In genomic region chr22:25193548-25193947, GRCh38 we compare ENCODE assay signal across 22 cellular contexts. TPM values are rescaled to one million over a fixed set of nuclear protein-coding genes. Genes with fewer than 3 reads are reported as not detected.
DNase-seq lines count a peak whose midpoint lies in the region; TF ChIP-seq lines count a peak whose summit lies in the region.
"Had no signal": no experiment of that assay in that cellular context is flagged by ENCODE, and none has a peak within 500 bp of the region (broad histone marks: within the 10 kb centered on the region; RNA-seq: fewer than 3 reads in every experiment).

No MANE protein-coding gene starts in this region.

- no peak overlapping the region for H2BK12ac ChIP-seq in H9 (ENCODE audit: insufficient read length, low read depth, low read length)

- H2BK120ac ChIP-seq in H9 (ENCODE audit: low read depth, low read length, poor library complexity, severe bottlenecking), result no peak overlapping the region

- no peak overlapping the region for H3K9ac ChIP-seq in H9 (ENCODE audit: extremely low read depth, insufficient read length, low read length)

- H4K5ac ChIP-seq in H9 (ENCODE audit: insufficient read length, low read depth, low read length), result no peak overlapping the region

- no peak overlapping the region for H3K4me3 Mint-ChIP-seq in H9
- H3K4me3 Mint-ChIP-seq: activated CD8-positive, alpha-beta T cell treated with anti-CD3 and anti-CD28 coated beads for 36 hours; CD4-positive, alpha-beta memory T cell; central memory CD8-positive, alpha-beta T cell; IgD-negative memory B cell; immature natural killer cell; natural killer cell treated with Interleukin-12 subunit alpha and Interleukin-12 subunit beta and Interleukin-15 and Interleukin-18, amount 100 ng/mL, for 72 hours had no signal

- H2BK20ac ChIP-seq in H9 (ENCODE audit: low read depth, low read length, poor library complexity, severe bottlenecking), result no peak overlapping the region

- H3K4me1 ChIP-seq in H9 (ENCODE audit: insufficient read depth, low read length), result no peaks in the 10 kb centered on the region
- no peaks in the 10 kb centered on the region for H3K4me1 ChIP-seq in hepatocyte (ENCODE audit: insufficient read depth)
- no peaks in the 10 kb centered on the region for H3K4me1 ChIP-seq in osteoblast (ENCODE audit: insufficient read depth, low read length)
- H3K4me1 ChIP-seq: prostate gland had no signal

- H4K20me1 ChIP-seq in H9 (ENCODE audit: control insufficient read depth, insufficient read depth, insufficient read length) (no peaks in the 10 kb centered on the region), hepatocyte (ENCODE audit: insufficient read depth, poor library complexity, severe bottlenecking) (no peaks in the 10 kb centered on the region), osteoblast (ENCODE audit: insufficient read depth, low read length) (no peaks in the 10 kb centered on the region)

- H3K9me3 ChIP-seq in H9 (ENCODE audit: control insufficient read depth, low read depth, low read length) (no peaks in the 10 kb centered on the region), hepatocyte (ENCODE audit: low read depth) (no peaks in the 10 kb centered on the region), osteoblast (ENCODE audit: low read depth, low read length) (no peaks in the 10 kb centered on the region)
- H3K9me3 ChIP-seq: MG63, prostate gland had no signal

- H3K27me3 ChIP-seq in H9 (ENCODE audit: insufficient read depth, low read length) (no peaks in the 10 kb centered on the region), hepatocyte (no peaks in the 10 kb centered on the region), osteoblast (ENCODE audit: insufficient read depth, low read length) (no peaks in the 10 kb centered on the region)
- H3K27me3 ChIP-seq: MG63 had no signal

- H3K4me2 ChIP-seq in H9 (ENCODE audit: insufficient read depth, insufficient read length, low read length), result no peak overlapping the region
- no peak overlapping the region for H3K4me2 ChIP-seq in hepatocyte
- H3K4me2 ChIP-seq in osteoblast (ENCODE audit: insufficient read depth, low read length), result no peak overlapping the region

- no peak overlapping the region for H4K8ac ChIP-seq in H9 (replicated peaks; ENCODE audit: insufficient read length, low read depth, low read length)

- CTCF ChIA-PET in RWPE1 (lab: Yijun Ruan, JAX), result no interaction called here

- no peak overlapping the region for H3K27ac Mint-ChIP-seq in H9
- H3K27ac Mint-ChIP-seq: activated CD8-positive, alpha-beta T cell treated with anti-CD3 and anti-CD28 coated beads for 36 hours; IgD-negative memory B cell; immature natural killer cell; natural killer cell treated with Interleukin-12 subunit alpha and Interleukin-12 subunit beta and Interleukin-15 and Interleukin-18, amount 100 ng/mL, for 72 hours had no signal

- no peak overlapping the region for H2AK5ac ChIP-seq in H9 (ENCODE audit: insufficient read length, low read length)

- H3K4ac ChIP-seq in H9 (ENCODE audit: low read depth, low read length), result no peak overlapping the region

- no peaks in the 10 kb centered on the region for H3K27me3 Mint-ChIP-seq in H9 (ENCODE audit: low read depth)
- H3K27me3 Mint-ChIP-seq: activated CD8-positive, alpha-beta T cell treated with anti-CD3 and anti-CD28 coated beads for 36 hours; CD4-positive, alpha-beta memory T cell; central memory CD8-positive, alpha-beta T cell; natural killer cell treated with Interleukin-12 subunit alpha and Interleukin-12 subunit beta and Interleukin-15 and Interleukin-18, amount 100 ng/mL, for 72 hours had no signal

- no peaks in the 10 kb centered on the region for H3K79me1 ChIP-seq in H9 (ENCODE audit: insufficient read depth, low read depth, low read length, poor library complexity, severe bottlenecking)

- DNase-seq in H9 (peak; percentile 45), hepatocyte (ENCODE audit: low spot score) (peak; percentile 29), osteoblast (ENCODE audit: insufficient read length, low spot score, missing footprints) (peak; percentile 47), RWPE1 (ENCODE audit: low spot score) (no peak), NCI-H2227 (lab: John Stamatoyannopoulos, UW; ENCODE audit: unreplicated experiment) (no peak), nucleus accumbens (lab: John Stamatoyannopoulos, UW) (no peak)
- DNase-seq: activated CD8-positive, alpha-beta T cell treated with anti-CD3 and anti-CD28 coated beads for 36 hours; activated naive CD4-positive, alpha-beta T cell; amygdala; CD4-positive, alpha-beta memory T cell; DMS53; head of caudate nucleus; immature natural killer cell; left ventricle myocardium superior; MG63; NCI-H1436; NCI-H526 had no signal

- peaks cover 0 to 3% of the 10 kb centered on the region in 2 experiments; a peak in 3 of 5 replicates for H3K9me3 Mint-ChIP-seq in H9
- H3K9me3 Mint-ChIP-seq: activated CD8-positive, alpha-beta T cell treated with anti-CD3 and anti-CD28 coated beads for 36 hours; central memory CD8-positive, alpha-beta T cell; immature natural killer cell; natural killer cell treated with Interleukin-12 subunit alpha and Interleukin-12 subunit beta and Interleukin-15 and Interleukin-18, amount 100 ng/mL, for 72 hours had no signal

- no peak overlapping the region for H3K56ac ChIP-seq in H9 (ENCODE audit: insufficient read length, low read depth, low read length)

- POLR2A ChIA-PET in RWPE1 (lab: Yijun Ruan, JAX; ENCODE audit: low non-redundant PET), result no interaction called here

- no peak overlapping the region for H2BK5ac ChIP-seq in H9 (ENCODE audit: insufficient read length, low read length)

- no CpG with 5 or more reads among the region's 3 CpGs for WGBS in H9 (ENCODE audit: extremely low coverage, insufficient read length, low lambda C conversion rate)
- 71% methylated on average over 3 of the region's 3 CpGs for WGBS in hepatocyte (ENCODE audit: low lambda C conversion rate, missing lambda C conversion rate)

- no peak overlapping the region for H4K91ac ChIP-seq in H9 (ENCODE audit: insufficient read length, low read depth, low read length)

- H3K36me3 Mint-ChIP-seq in H9 (ENCODE audit: insufficient read depth in 1 of 3, low read depth in 3 of 3), result peaks cover 18 to 37% (median 31%) of the 10 kb centered on the region in 3 experiments; a peak in 6 of 7 replicates
- H3K36me3 Mint-ChIP-seq: IgD-negative memory B cell; natural killer cell treated with Interleukin-12 subunit alpha and Interleukin-12 subunit beta and Interleukin-15 and Interleukin-18, amount 100 ng/mL, for 72 hours had no signal

- TF ChIP-seq CTCF in H9 (conservative IDR thresholded peaks at IDR 0.05) (no peak), hepatocyte (IDR thresholded peaks at IDR 0.05; ENCODE audit: poor library complexity) (no peak), osteoblast (IDR thresholded peaks at IDR 0.05; ENCODE audit: extremely low read depth, low read depth, low read length) (no peak), RWPE1 (conservative IDR thresholded peaks at IDR 0.05; ENCODE audit: low read depth) (no peak)

- H3K23ac ChIP-seq in H9 (ENCODE audit: insufficient read length, low read depth, low read length), result no peak overlapping the region

- no peak overlapping the region for H3K4me3 ChIP-seq in hepatocyte
- no peak overlapping the region for H3K4me3 ChIP-seq in osteoblast (ENCODE audit: insufficient read depth, low read length)
- H3K4me3 ChIP-seq: MG63, prostate gland had no signal

- H3K79me2 ChIP-seq in H9 (ENCODE audit: insufficient read depth, low read length) (no peaks in the 10 kb centered on the region), hepatocyte (no peaks in the 10 kb centered on the region), osteoblast (ENCODE audit: insufficient read depth, low read length) (no peaks in the 10 kb centered on the region)

- no peak overlapping the region for H3K14ac ChIP-seq in H9 (ENCODE audit: insufficient read depth, low read length)

- no peaks in the 10 kb centered on the region for H3K23me2 ChIP-seq in H9 (ENCODE audit: insufficient read length, low read depth, low read length, poor library complexity, severe bottlenecking)

- H3K9me2 ChIP-seq in hepatocyte (replicated peaks; ENCODE audit: insufficient read depth), result no peaks in the 10 kb centered on the region

- H3K4me1 Mint-ChIP-seq in H9, result no peaks in the 10 kb centered on the region
- H3K4me1 Mint-ChIP-seq: CD4-positive, alpha-beta memory T cell; central memory CD8-positive, alpha-beta T cell; IgD-negative memory B cell; immature natural killer cell had no signal

- H2BK15ac ChIP-seq in H9 (ENCODE audit: low read depth, low read length), result no peak overlapping the region

- no peak overlapping the region for H3T11ph ChIP-seq in H9 (ENCODE audit: low read length)

- H2AFZ ChIP-seq in H9 (ENCODE audit: low read length) (no peak overlapping the region), hepatocyte (no peak overlapping the region), osteoblast (ENCODE audit: low read length) (no peak overlapping the region)

- H3K27ac ChIP-seq in H9 (ENCODE audit: insufficient read length, low read depth, low read length), result no peak overlapping the region
- H3K27ac ChIP-seq in hepatocyte, result no peak overlapping the region
- H3K27ac ChIP-seq in osteoblast (ENCODE audit: low read depth, low read length), result no peak overlapping the region
- H3K27ac ChIP-seq in RWPE1, result no peak overlapping the region
- H3K27ac ChIP-seq: prostate gland had no signal

- no peak overlapping the region for H3K18ac ChIP-seq in H9 (ENCODE audit: insufficient read length, low read depth, low read length)

- H3K36me3 ChIP-seq in hepatocyte (replicated peaks; ENCODE audit: insufficient read depth, low read depth) (no peaks in the 10 kb centered on the region), osteoblast (ENCODE audit: insufficient read depth, low read length) (peaks cover 3% of the 10 kb centered on the region)

TF ChIP-seq in PFSK-1, 5 proteins besides CTCF, POLR2A, EP300 and RAD21 (continues in another document):
- no peak for TF ChIP-seq POLR2AphosphoS5 (IDR thresholded peaks at IDR 0.05; ENCODE audit: low read depth, low read length)

RNA-seq across cellular contexts. Expression of gene CRYBB3, which starts 6.1 kb away (rescaled TPM):
- total RNA-seq in H9 (2021) (0.39 and 0.53 TPM in 2 replicates), hepatocyte (not detected in 2 replicates), osteoblast (not detected in 2 replicates)
- not detected for polyA plus RNA-seq in PFSK-1 (2012; ENCODE audit: insufficient read length, low read depth)
- not detected in 2 replicates for polyA plus RNA-seq in hepatocyte
- total RNA-seq: activated CD8-positive, alpha-beta T cell treated with anti-CD3 and anti-CD28 coated beads for 36 hours; CD4-positive, alpha-beta memory T cell; left ventricle myocardium superior had no signal
- polyA plus RNA-seq: CD4-positive, alpha-beta memory T cell; IgD-negative memory B cell; immature natural killer cell had no signal

RNA-seq across cellular contexts. Expression of gene CRYBB2, which starts 25.9 kb away (rescaled TPM):
- total RNA-seq in H9 (2021) (not detected in 2 replicates), hepatocyte (0.37 TPM in 1 of 2 replicates, not detected in the other), osteoblast (not detected in 2 replicates)
- 0.40 TPM for polyA plus RNA-seq in PFSK-1 (2012; ENCODE audit: insufficient read length, low read depth)
- polyA plus RNA-seq in hepatocyte, result not detected in 2 replicates
- total RNA-seq: activated CD8-positive, alpha-beta T cell treated with anti-CD3 and anti-CD28 coated beads for 36 hours; CD4-positive, alpha-beta memory T cell; left ventricle myocardium superior; natural killer cell treated with Interleukin-12 subunit alpha and Interleukin-12 subunit beta and Interleukin-15 and Interleukin-18, amount 100 ng/mL, for 72 hours had no signal
- polyA plus RNA-seq: CD4-positive, alpha-beta memory T cell; IgD-negative memory B cell; immature natural killer cell had no signal

Comparison
In these comparisons a context has a peak if more than half of its experiments do, and no peak if none do; other contexts are left out.
1. DNase-seq: peak in H9 (single experiment), hepatocyte (single experiment) and osteoblast (single experiment); none in RWPE1 (single experiment), NCI-H2227 (single experiment) and nucleus accumbens (0 of 56).